24 cellular contexts compared by ENCODE assay signal in the genomic region with DNA sequence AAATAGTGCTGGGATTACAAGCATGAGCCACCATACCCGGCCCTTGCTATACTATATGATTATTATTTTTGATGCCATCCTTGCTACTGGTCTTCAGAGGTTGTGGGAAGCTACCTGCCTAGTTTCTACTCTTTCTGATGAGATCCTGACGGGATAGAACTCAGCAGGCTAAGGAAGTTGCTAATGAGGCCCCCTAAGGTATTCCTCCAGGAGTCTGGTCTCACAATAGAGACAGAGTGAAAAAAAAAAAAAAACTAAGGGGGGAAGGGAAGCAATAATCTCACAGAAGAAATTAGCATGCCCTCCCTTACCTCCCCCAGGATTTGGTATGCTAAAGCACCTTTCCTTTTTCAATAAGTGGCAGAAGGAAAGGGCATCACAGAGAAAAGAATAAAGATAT.
"Had no signal": no experiment of that assay in that cellular context is flagged by ENCODE, and none has a peak within 500 bp of the region (broad histone marks: within the 10 kb centered on the region; RNA-seq: fewer than 3 reads in every experiment).

No MANE protein-coding gene starts in this region.

- H3K4me3 ChIP-seq: dorsolateral prefrontal cortex, hepatocyte, tibial nerve, uterus had no signal

- ATAC-seq: activated CD8-positive, alpha-beta T cell treated with anti-CD3 and anti-CD28 coated beads for 36 hours; activated T-cell treated with anti-CD3 and anti-CD28 coated beads, Interleukin-2, amount 50 U/mL, for 4 hours; left cardiac atrium; natural killer cell; stimulated activated naive CD8-positive, alpha-beta T cell treated with anti-CD3 and anti-CD28 coated beads, Interleukin-15, Interleukin-2, amounts not matched to agents 100 U/mL and 50 U/mL, for 24 hours; T-cell had no signal

- H3K9me3 Mint-ChIP-seq: activated B cell treated with CpG ODN at 0.5 μM for 24 hours; activated CD4-positive, alpha-beta T cell treated with anti-CD3 and anti-CD28 coated beads, Interleukin-2, amount 10 ng/mL, durations not matched to agents 24 days and 14 days; activated CD8-positive, alpha-beta T cell treated with anti-CD3 and anti-CD28 coated beads for 36 hours; activated naive CD4-positive, alpha-beta T cell treated with anti-CD3 and anti-CD28 coated beads for 36 hours; activated T-cell treated with anti-CD3 and anti-CD28 coated beads, Interleukin-2, amount 50 U/mL, for 4 hours; natural killer cell; T-cell had no signal

- H2AFZ ChIP-seq: hepatocyte had no signal

- H3K9me3 ChIP-seq: tibial nerve, uterus had no signal

- H3K36me3 ChIP-seq: uterus had no signal

- H3K4me3 Mint-ChIP-seq: activated B cell treated with CpG ODN at 0.5 μM for 24 hours; activated CD4-positive, alpha-beta T cell treated with anti-CD3 and anti-CD28 coated beads, Interleukin-2, amount 10 ng/mL, durations not matched to agents 24 days and 14 days; activated CD8-positive, alpha-beta T cell treated with anti-CD3 and anti-CD28 coated beads for 36 hours; activated naive CD4-positive, alpha-beta T cell treated with anti-CD3 and anti-CD28 coated beads for 36 hours; activated T-cell treated with anti-CD3 and anti-CD28 coated beads, Interleukin-2, amount 50 U/mL, for 4 hours; natural killer cell; T-cell had no signal

- H3K27ac ChIP-seq: brain microvascular endothelial cell, dorsolateral prefrontal cortex, epithelial cell of prostate, hepatocyte, tibial nerve, uterus had no signal

- H3K27me3 ChIP-seq: brain microvascular endothelial cell, dorsolateral prefrontal cortex, hepatocyte, tibial nerve, uterus had no signal

- H3K27me3 Mint-ChIP-seq: activated B cell treated with CpG ODN at 0.5 μM for 24 hours; activated CD4-positive, alpha-beta T cell treated with anti-CD3 and anti-CD28 coated beads, Interleukin-2, amount 10 ng/mL, durations not matched to agents 24 days and 14 days; activated CD8-positive, alpha-beta T cell treated with anti-CD3 and anti-CD28 coated beads for 36 hours; T-cell had no signal

- H3K27ac Mint-ChIP-seq: activated B cell treated with CpG ODN at 0.5 μM for 24 hours; activated CD4-positive, alpha-beta T cell treated with anti-CD3 and anti-CD28 coated beads, Interleukin-2, amount 10 ng/mL, durations not matched to agents 24 days and 14 days; activated CD8-positive, alpha-beta T cell treated with anti-CD3 and anti-CD28 coated beads for 36 hours; activated naive CD4-positive, alpha-beta T cell treated with anti-CD3 and anti-CD28 coated beads for 36 hours; natural killer cell; T-cell had no signal

- H3K4me2 ChIP-seq: hepatocyte had no signal

- DNase-seq: activated B cell treated with CpG ODN at 0.5 μM for 24 hours; activated CD4-positive, alpha-beta T cell treated with anti-CD3 and anti-CD28 coated beads, Interleukin-2, amount 10 ng/mL, durations not matched to agents 24 days and 14 days; activated CD8-positive, alpha-beta T cell treated with anti-CD3 and anti-CD28 coated beads for 36 hours; activated naive CD4-positive, alpha-beta T cell treated with anti-CD3 and anti-CD28 coated beads for 36 hours; activated T-cell treated with anti-CD3 and anti-CD28 coated beads, Interleukin-2, amount 50 U/mL, for 4 hours; anterior cingulate cortex; brain microvascular endothelial cell; central memory CD4-positive, alpha-beta T cell; dorsolateral prefrontal cortex; foreskin fibroblast; left cardiac atrium; mesenchymal stem cell; natural killer cell; nucleus accumbens; retina; stimulated activated CD4-positive, alpha-beta T cell treated with anti-CD3 and anti-CD28 coated beads, Interleukin-12 subunit alpha, Interleukin-12 subunit beta, amount 100 ng/mL, for 4 hours; stimulated activated CD4-positive, alpha-beta T cell treated with anti-CD3 and anti-CD28 coated beads, Interleukin-1b, Interleukin-23, amount 100 ng/mL, for 48 hours; stimulated activated naive CD8-positive, alpha-beta T cell treated with anti-CD3 and anti-CD28 coated beads, Interleukin-15, Interleukin-2, amounts not matched to agents 100 U/mL and 50 U/mL, for 24 hours; substantia nigra; T-cell; uterus had no signal
